ENCODE assay signal across 18 cellular contexts in the genomic region with DNA sequence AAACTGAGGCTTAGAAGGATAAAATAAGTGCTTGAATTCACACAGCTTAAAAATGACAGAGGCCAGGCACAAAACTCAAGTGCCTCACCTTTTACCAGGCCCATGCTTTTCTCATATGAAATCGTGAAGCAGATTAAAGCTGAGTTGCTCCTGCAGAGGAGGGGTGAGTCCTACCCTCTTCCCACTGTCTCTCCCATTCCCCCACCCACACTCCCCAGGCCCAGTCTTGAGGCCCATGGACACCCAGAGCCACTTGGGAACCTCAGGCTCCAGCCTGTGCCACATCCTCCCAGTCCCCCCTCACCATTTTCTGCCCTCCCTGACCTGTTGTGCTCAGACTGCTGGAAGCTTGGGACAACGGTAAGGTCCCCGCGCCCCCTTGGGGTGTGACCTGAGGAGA. TPM values are rescaled to one million over a fixed set of nuclear protein-coding genes. Genes with fewer than 3 reads are reported as not detected.
"Had no signal": no experiment of that assay in that cellular context is flagged by ENCODE, and none has a peak within 500 bp of the region (broad histone marks: within the 10 kb centered on the region; RNA-seq: fewer than 3 reads in every experiment).

No MANE protein-coding gene starts in this region.

- DNase-seq: effector memory CD4-positive, alpha-beta T cell; foreskin fibroblast; glutamatergic neuron; islet precursor cell; mammary epithelial cell; naive thymus-derived CD8-positive, alpha-beta T cell; ovary; right cardiac atrium; small intestine; stimulated activated CD4-positive, alpha-beta T cell treated with anti-CD3 and anti-CD28 coated beads, Interleukin-12 subunit alpha, Interleukin-12 subunit beta, amount 100 ng/mL, for 4 hours; transverse colon had no signal

- H3K4me3 ChIP-seq: esophagus muscularis mucosa, gastroesophageal sphincter, mucosa of descending colon, ovary, thoracic aorta, transverse colon had no signal

- H3K9me3 Mint-ChIP-seq: naive thymus-derived CD8-positive, alpha-beta T cell; stimulated activated naive CD8-positive, alpha-beta T cell treated with anti-CD3 and anti-CD28 coated beads, Interleukin-15, Interleukin-2, amounts not matched to agents 100 ng/mL and 50 ng/mL, for 24 hours had no signal

- H3K4me3 Mint-ChIP-seq: naive thymus-derived CD8-positive, alpha-beta T cell; stimulated activated naive CD8-positive, alpha-beta T cell treated with anti-CD3 and anti-CD28 coated beads, Interleukin-15, Interleukin-2, amounts not matched to agents 100 ng/mL and 50 ng/mL, for 24 hours had no signal

- H3K9me3 ChIP-seq: esophagus muscularis mucosa, gastroesophageal sphincter, mucosa of descending colon, ovary, thoracic aorta, transverse colon had no signal

- H3K27me3 Mint-ChIP-seq: naive thymus-derived CD8-positive, alpha-beta T cell; stimulated activated naive CD8-positive, alpha-beta T cell treated with anti-CD3 and anti-CD28 coated beads, Interleukin-15, Interleukin-2, amounts not matched to agents 100 ng/mL and 50 ng/mL, for 24 hours had no signal

- H3K27ac ChIP-seq: epithelial cell of prostate, esophagus muscularis mucosa, ovary, thoracic aorta, transverse colon had no signal

- H3K27me3 ChIP-seq: gastroesophageal sphincter, ovary, transverse colon had no signal

- ATAC-seq: gastroesophageal sphincter; left lobe of liver; naive thymus-derived CD8-positive, alpha-beta T cell had no signal

- H3K36me3 ChIP-seq: ovary, thoracic aorta, transverse colon had no signal

- H3K27ac Mint-ChIP-seq: stimulated activated naive CD8-positive, alpha-beta T cell treated with anti-CD3 and anti-CD28 coated beads, Interleukin-15, Interleukin-2, amounts not matched to agents 100 ng/mL and 50 ng/mL, for 24 hours had no signal

RNA-seq across cellular contexts. Expression of gene GRIK5, which starts 23.5 kb away (rescaled TPM):
- polyA plus RNA-seq: naive thymus-derived CD8-positive, alpha-beta T cell had no signal
